12 cellular contexts compared by ENCODE assay signal in genomic region chr3:4829031-4829394, GRCh38.
DNase-seq lines count a peak whose midpoint lies in the region; ATAC-seq and TF ChIP-seq lines count a peak whose summit lies in the region.
"Had no signal": no experiment of that assay in that cellular context is flagged by ENCODE, and none has a peak within 500 bp of the region (broad histone marks: within the 10 kb centered on the region; RNA-seq: fewer than 3 reads in every experiment).

No MANE protein-coding gene starts in this region.

- no peak for DNase-seq in activated T-cell treated with anti-CD3 and anti-CD28 coated beads, Interleukin-2, amount 50 U/mL, for 72 hours
- DNase-seq in activated T-cell treated with anti-CD3 and anti-CD28 coated beads, Interleukin-2, amount 50 U/mL, for 48 hours: no peak
- DNase-seq in effector memory CD4-positive, alpha-beta T cell: no peak
- no peak for DNase-seq in tibial artery
- DNase-seq in NCI-H345 (lab: John Stamatoyannopoulos, UW): no peak
- DNase-seq in RWPE1 (ENCODE audit: low spot score): no peak
- DNase-seq: activated B cell treated with CpG ODN at 0.5 μM for 24 hours, HFFc6, KBM-7 had no signal

- ATAC-seq in activated T-cell treated with anti-CD3 and anti-CD28 coated beads, Interleukin-2, amount 50 U/mL, for 72 hours (replicated peaks in 1 of 2): peak; percentile 49 to 50
- no peak for ATAC-seq in GM21737 (IDR thresholded peaks at IDR 0.05; ENCODE audit: unreplicated experiment)

- peaks cover 38 to 48% of the 10 kb centered on the region in 2 donors for H3K36me3 Mint-ChIP-seq in activated T-cell treated with anti-CD3 and anti-CD28 coated beads, Interleukin-2, amount 50 U/mL, for 72 hours (ENCODE audit: insufficient read depth in 2 of 2)

- POLR2A ChIA-PET in RWPE1 (lab: Yijun Ruan, JAX; ENCODE audit: low non-redundant PET): no interaction called here

- peak overlapping the region; percentile 99 for H3K27ac Mint-ChIP-seq in activated T-cell treated with anti-CD3 and anti-CD28 coated beads, Interleukin-2, amount 50 U/mL, for 72 hours
- H3K27ac Mint-ChIP-seq: HFFc6 had no signal

- peaks cover 100% of the 10 kb centered on the region for H3K4me1 Mint-ChIP-seq in activated T-cell treated with anti-CD3 and anti-CD28 coated beads, Interleukin-2, amount 50 U/mL, for 72 hours (ENCODE audit: low read depth)

- H3K4me1 ChIP-seq in effector memory CD4-positive, alpha-beta T cell (ENCODE audit: control insufficient read depth, insufficient read depth, low read length, poor library complexity, severe bottlenecking): peaks cover 92% of the 10 kb centered on the region
- peaks cover 0 to 71% (median 61%) of the 10 kb centered on the region in 4 donors for H3K4me1 ChIP-seq in tibial artery

- H3K27ac ChIP-seq in KOPT-K1 (ENCODE audit: low read depth, low read length, poor library complexity, severe bottlenecking) (peak overlapping the region; percentile 100), tibial artery (peak overlapping the region; percentile 69 to 75), RWPE1 (no peak overlapping the region)
- peak overlapping the region; percentile 83 for H3K27ac ChIP-seq in effector memory CD4-positive, alpha-beta T cell (ENCODE audit: insufficient read depth, low read length, poor library complexity, severe bottlenecking)
- H3K27ac ChIP-seq: hepatocyte had no signal

- H3K4me3 Mint-ChIP-seq in activated T-cell treated with anti-CD3 and anti-CD28 coated beads, Interleukin-2, amount 50 U/mL, for 72 hours: peak overlapping the region; percentile 87 to 92
- H3K4me3 Mint-ChIP-seq: activated B cell treated with CpG ODN at 0.5 μM for 24 hours, HFFc6 had no signal

- H3K4me3 ChIP-seq in effector memory CD4-positive, alpha-beta T cell (ENCODE audit: insufficient read depth, low read depth, low read length, poor library complexity, severe bottlenecking): peak overlapping the region; percentile 1
- H3K4me3 ChIP-seq in tibial artery: no peak overlapping the region
- H3K4me3 ChIP-seq: hepatocyte had no signal

- intact Hi-C loops in tibial artery (cut with DNase I; ENCODE audit: low total_unique reads): loop anchor here (5.0 kb wide), 1 partner anchor 158 kb away; no protein-coding TSS in a partner anchor

- no peak for TF ChIP-seq CTCF in tibial artery (IDR thresholded peaks at IDR 0.05)
- no peak for TF ChIP-seq CTCF in RWPE1 (conservative IDR thresholded peaks at IDR 0.05; ENCODE audit: low read depth)

- no peaks in the 10 kb centered on the region for H3K9me3 ChIP-seq in KOPT-K1 (ENCODE audit: insufficient read depth, low read length, poor library complexity, severe bottlenecking)
- H3K9me3 ChIP-seq in effector memory CD4-positive, alpha-beta T cell (ENCODE audit: control insufficient read depth, low read length): no peaks in the 10 kb centered on the region
- no peaks in the 10 kb centered on the region for H3K9me3 ChIP-seq in tibial artery

- no peaks in the 10 kb centered on the region for H3K36me3 ChIP-seq in KOPT-K1 (ENCODE audit: insufficient read depth, low read length)
- H3K36me3 ChIP-seq in effector memory CD4-positive, alpha-beta T cell (ENCODE audit: control insufficient read depth, insufficient read depth, low read length): no peaks in the 10 kb centered on the region
- peaks cover 0 to 21% (median 0%) of the 10 kb centered on the region in 3 donors for H3K36me3 ChIP-seq in tibial artery

- H3K27me3 Mint-ChIP-seq in activated T-cell treated with anti-CD3 and anti-CD28 coated beads, Interleukin-2, amount 50 U/mL, for 72 hours (ENCODE audit: low read depth): no peaks in the 10 kb centered on the region
- H3K27me3 Mint-ChIP-seq: activated B cell treated with CpG ODN at 0.5 μM for 24 hours had no signal

- CTCF ChIA-PET in RWPE1 (lab: Yijun Ruan, JAX): interaction anchor here (0.6 kb wide), 1 partner anchor 38 kb away, joined by 3 read pairs; no protein-coding TSS in a partner anchor

- H3K9me3 Mint-ChIP-seq in activated T-cell treated with anti-CD3 and anti-CD28 coated beads, Interleukin-2, amount 50 U/mL, for 72 hours: no peaks in the 10 kb centered on the region
- H3K9me3 Mint-ChIP-seq: activated B cell treated with CpG ODN at 0.5 μM for 24 hours, HFFc6 had no signal

- H3K27me3 ChIP-seq in effector memory CD4-positive, alpha-beta T cell (replicated peaks; ENCODE audit: control insufficient read depth, insufficient read depth, low read length, poor library complexity, severe bottlenecking): no peaks in the 10 kb centered on the region
- no peaks in the 10 kb centered on the region for H3K27me3 ChIP-seq in tibial artery
- H3K27me3 ChIP-seq: hepatocyte had no signal
